ENCODE assay signal across 8 cellular contexts in the genomic region with DNA sequence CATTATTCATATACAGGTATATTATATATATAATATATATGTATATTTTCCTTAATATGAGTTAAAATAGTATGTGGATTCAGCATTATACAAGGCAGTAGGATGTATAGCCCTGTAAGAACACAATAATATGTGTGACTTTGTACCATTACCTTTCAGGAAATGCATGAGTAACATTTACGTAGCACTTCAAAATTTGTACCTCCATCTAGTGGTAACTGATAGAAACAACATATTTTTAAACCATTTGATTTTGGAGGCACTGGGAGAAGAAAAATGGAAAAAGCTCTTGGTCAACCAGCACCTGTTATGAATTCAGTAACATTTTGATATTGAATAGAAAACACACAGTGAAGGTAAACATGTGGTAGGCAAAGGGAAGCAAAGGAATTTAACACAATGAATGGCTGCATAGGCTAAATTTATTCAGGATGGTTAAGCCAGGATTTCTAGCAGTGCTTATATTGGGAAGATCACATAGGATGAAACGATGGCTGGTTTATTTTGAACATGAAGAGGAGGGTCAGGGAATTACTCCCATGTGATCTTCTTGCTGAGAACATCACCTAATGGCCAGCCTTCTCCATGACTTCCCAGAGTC.
DNase-seq lines count a peak whose midpoint lies in the region; ATAC-seq and TF ChIP-seq lines count a peak whose summit lies in the region.

No MANE protein-coding gene starts in this region.

- H3K4me1 ChIP-seq in upper lobe of left lung: no peaks in the 10 kb centered on the region

- TF ChIP-seq POLR2A in upper lobe of left lung (IDR thresholded peaks at IDR 0.05): no peak

- ATAC-seq in upper lobe of left lung (ENCODE audit: low FRiP score in 2 of 2) (no peak), GM21423 (IDR thresholded peaks at IDR 0.05; ENCODE audit: unreplicated experiment) (no peak)

- H3K9me3 ChIP-seq in upper lobe of left lung: no peaks in the 10 kb centered on the region

- H3K36me3 ChIP-seq in upper lobe of left lung: no peaks in the 10 kb centered on the region

- H3K27ac ChIP-seq in RWPE1: no peak overlapping the region
- no peak overlapping the region for H3K27ac ChIP-seq in upper lobe of left lung

- no peak overlapping the region for H3K4me3 ChIP-seq in upper lobe of left lung

- POLR2A ChIA-PET in RWPE1 (lab: Yijun Ruan, JAX; ENCODE audit: low non-redundant PET): no interaction called here

- TF ChIP-seq EP300 in upper lobe of left lung (IDR thresholded peaks at IDR 0.05): no peak

- DNase-seq in NCI-H82 (lab: John Stamatoyannopoulos, UW): peak; percentile 54
- DNase-seq in NCI-H82 treated with DMSO at 0.1 percent for 48 hours (lab: John Stamatoyannopoulos, UW; ENCODE audit: unreplicated experiment): no peak
- DNase-seq in HPDE6-E6E7 (ENCODE audit: extremely low spot score): peak; percentile 4
- DNase-seq in RWPE1 (ENCODE audit: low spot score): peak; percentile 12
- peak; percentile 18 for DNase-seq in glomerular visceral epithelial cell (ENCODE audit: extremely low spot score)
- DNase-seq in upper lobe of left lung: no peak
- no peak for DNase-seq in activated naive CD4-positive, alpha-beta T cell treated with anti-CD3 and anti-CD28 coated beads, Interleukin-2, amount 50 U/mL, for 16 hours

- CTCF ChIA-PET in RWPE1 (lab: Yijun Ruan, JAX): interaction anchor here (0.6 to 1.3 kb wide), 4 partner anchors 502 to 905 kb away, joined by 3 to 5 read pairs (median 3); partner anchors contain the start of gene CCDC85A

- TF ChIP-seq CTCF in RWPE1 (conservative IDR thresholded peaks at IDR 0.05; ENCODE audit: low read depth) (peak; percentile 42; the same call in 1 of the 2 replicates), upper lobe of left lung (IDR thresholded peaks at IDR 0.05) (peak; percentile 11 to 58 (median 43))

- 26 to 27% methylated on average over 2 of the region's 2 CpGs for WGBS in upper lobe of left lung, 2 donors

- no peaks in the 10 kb centered on the region for H3K27me3 ChIP-seq in upper lobe of left lung

Comparison
In these comparisons a context has a peak if more than half of its experiments do, and no peak if none do; other contexts are left out.
1. DNase-seq: peak in NCI-H82 (single experiment), HPDE6-E6E7 (single experiment), RWPE1 (single experiment) and glomerular visceral epithelial cell (single experiment); none in NCI-H82 treated with DMSO at 0.1 percent for 48 hours (single experiment), upper lobe of left lung (0 of 2) and activated naive CD4-positive, alpha-beta T cell treated with anti-CD3 and anti-CD28 coated beads, Interleukin-2, amount 50 U/mL, for 16 hours (single experiment).